In genomic region chr22:50144005-50144614, GRCh38 we compare ENCODE assay signal across 1 cellular context.
TF ChIP-seq lines count a peak whose summit lies in the region.

No MANE protein-coding gene starts in this region.

TF ChIP-seq in HepG2, 621 proteins besides CTCF, POLR2A, EP300 and RAD21 (continued from another document):
- TF ChIP-seq, protein P1, sequence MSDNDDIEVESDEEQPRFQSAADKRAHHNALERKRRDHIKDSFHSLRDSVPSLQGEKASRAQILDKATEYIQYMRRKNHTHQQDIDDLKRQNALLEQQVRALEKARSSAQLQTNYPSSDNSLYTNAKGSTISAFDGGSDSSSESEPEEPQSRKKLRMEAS (IDR thresholded peaks at IDR 0.05): peak; percentile 92
- TF ChIP-seq WIZ (CRISPR knock-in tag; IDR thresholded peaks at IDR 0.05) (0 out of 2 replicates have a peak, but pooled peaks have one; percentile 46), ZBTB7A (CRISPR knock-in tag; IDR thresholded peaks at IDR 0.05) (peak; percentile 65; the same call in 1 of the 2 replicates), NR2F1 (CRISPR knock-in tag; IDR thresholded peaks at IDR 0.05) (no peak), RARA (CRISPR knock-in tag; IDR thresholded peaks at IDR 0.05) (0 out of 2 replicates have a peak, but pooled peaks have one; percentile 19), BHLHE40 (IDR thresholded peaks at IDR 0.05; ENCODE audit: low read length) (0 out of 2 replicates have a peak, but pooled peaks have one; percentile 37), MYC (CRISPR knock-in tag; IDR thresholded peaks at IDR 0.05; ENCODE audit: borderline replicate concordance) (peak; percentile 51; the same call in 1 of the 2 replicates), ZNF292 (CRISPR knock-in tag; IDR thresholded peaks at IDR 0.05; ENCODE audit: borderline replicate concordance, low read depth) (peak; percentile 73; the same call in 1 of the 2 replicates), POGK (CRISPR knock-in tag; conservative IDR thresholded peaks at IDR 0.05) (no peak), ZNF501 (CRISPR knock-in tag; IDR thresholded peaks at IDR 0.05) (0 out of 2 replicates have a peak, but pooled peaks have one; percentile 27), SIN3A (IDR thresholded peaks at IDR 0.05; ENCODE audit: borderline replicate concordance, low read depth, low read length) (no peak), TBX2 (CRISPR knock-in tag; IDR thresholded peaks at IDR 0.05; ENCODE audit: borderline replicate concordance) (peak; percentile 28; the same call in 1 of the 2 replicates)
- TF ChIP-seq, protein P2, sequence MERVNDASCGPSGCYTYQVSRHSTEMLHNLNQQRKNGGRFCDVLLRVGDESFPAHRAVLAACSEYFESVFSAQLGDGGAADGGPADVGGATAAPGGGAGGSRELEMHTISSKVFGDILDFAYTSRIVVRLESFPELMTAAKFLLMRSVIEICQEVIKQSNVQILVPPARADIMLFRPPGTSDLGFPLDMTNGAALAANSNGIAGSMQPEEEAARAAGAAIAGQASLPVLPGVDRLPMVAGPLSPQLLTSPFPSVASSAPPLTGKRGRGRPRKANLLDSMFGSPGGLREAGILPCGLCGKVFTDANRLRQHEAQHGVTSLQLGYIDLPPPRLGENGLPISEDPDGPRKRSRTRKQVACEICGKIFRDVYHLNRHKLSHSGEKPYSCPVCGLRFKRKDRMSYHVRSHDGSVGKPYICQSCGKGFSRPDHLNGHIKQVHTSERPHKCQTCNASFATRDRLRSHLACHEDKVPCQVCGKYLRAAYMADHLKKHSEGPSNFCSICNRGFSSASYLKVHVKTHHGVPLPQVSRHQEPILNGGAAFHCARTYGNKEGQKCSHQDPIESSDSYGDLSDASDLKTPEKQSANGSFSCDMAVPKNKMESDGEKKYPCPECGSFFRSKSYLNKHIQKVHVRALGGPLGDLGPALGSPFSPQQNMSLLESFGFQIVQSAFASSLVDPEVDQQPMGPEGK (CRISPR knock-in tag; IDR thresholded peaks at IDR 0.05): peak; percentile 98
TF ChIP-seq in HepG2: peak in this region for 38.
